Comparison of ENCODE assay signal across 9 cellular contexts in the genomic region with DNA sequence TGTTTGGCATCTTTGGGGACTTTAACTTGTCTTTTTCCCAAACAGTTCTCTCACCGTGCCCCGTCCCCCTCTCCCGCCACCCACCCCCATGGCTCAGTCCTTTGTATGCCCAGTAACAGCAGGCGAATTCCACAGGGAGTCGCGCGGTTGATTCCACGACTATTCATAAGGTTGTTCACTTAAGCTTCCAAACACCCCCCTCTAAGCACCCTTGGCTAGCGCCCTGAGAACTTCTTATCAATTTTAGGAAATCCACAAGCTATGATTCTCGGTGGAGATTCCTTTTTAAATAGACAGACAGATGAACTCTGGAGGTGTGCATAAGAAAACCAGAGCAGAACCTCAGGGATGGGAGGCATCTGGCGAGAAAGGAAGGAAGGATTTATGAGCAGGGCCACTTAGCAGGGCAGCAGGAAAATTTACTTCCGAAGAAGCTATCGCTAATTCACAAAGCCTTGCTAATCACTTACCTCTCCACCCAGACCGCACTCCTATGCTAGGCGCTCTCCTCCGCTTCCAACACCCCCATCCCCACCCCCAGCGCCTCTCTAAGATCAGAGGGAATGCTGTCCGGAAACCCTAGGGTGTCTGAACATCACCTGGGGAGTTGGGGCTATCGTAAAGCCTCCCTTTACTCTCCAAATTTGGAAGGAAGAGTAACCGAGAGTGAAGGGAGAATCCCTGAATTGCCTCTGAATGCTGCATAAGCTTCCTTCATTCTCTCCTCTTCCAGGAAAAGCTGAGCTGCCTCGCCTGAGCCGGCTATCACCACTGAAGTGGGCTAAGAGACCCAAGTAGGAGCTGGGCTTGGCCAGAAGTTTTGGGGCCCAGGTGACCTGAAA. TPM values are rescaled to one million over a fixed set of nuclear protein-coding genes. Genes with fewer than 3 reads are reported as not detected.
DNase-seq lines count a peak whose midpoint lies in the region; TF ChIP-seq lines count a peak whose summit lies in the region.
"Had no signal": no experiment of that assay in that cellular context is flagged by ENCODE, and none has a peak within 500 bp of the region (broad histone marks: within the 10 kb centered on the region; RNA-seq: fewer than 3 reads in every experiment).

No MANE protein-coding gene starts in this region.

- no peak for DNase-seq in brain microvascular endothelial cell
- peak; percentile 67 for DNase-seq in inferior parietal cortex (ENCODE audit: extremely low spot score)
- DNase-seq in RPMI8226 = no peak
- DNase-seq in AML-193 (lab: John Stamatoyannopoulos, UW) = no peak
- no peak for DNase-seq in NCI-H1105 (lab: John Stamatoyannopoulos, UW)
- DNase-seq in stimulated activated CD8-positive, alpha-beta memory T cell treated with anti-CD3 and anti-CD28 coated beads, Interleukin-4, amount 100 ng/mL, for 48 hours = no peak
- DNase-seq: SHP77 treated with DMSO at 0.1 percent for 48 hours had no signal

- H3K9me3 ChIP-seq in HUES6 (ENCODE audit: control insufficient read depth, insufficient read depth, low read depth, low read length) (no peaks in the 10 kb centered on the region), skeletal muscle satellite cell (replicated peaks; ENCODE audit: low read length) (no peaks in the 10 kb centered on the region)

- H3K27me3 ChIP-seq in HUES6 (ENCODE audit: control insufficient read depth, insufficient read depth, low read length) (peaks cover 79% of the 10 kb centered on the region), brain microvascular endothelial cell (replicated peaks) (peaks cover 2% of the 10 kb centered on the region), skeletal muscle satellite cell (ENCODE audit: control insufficient read depth, insufficient read depth, low read length) (peaks cover 91% of the 10 kb centered on the region)

- TF ChIP-seq CTCF in brain microvascular endothelial cell (IDR thresholded peaks at IDR 0.05; ENCODE audit: low read depth, low read length, missing control alignments) = no peak

- H3K36me3 ChIP-seq in HUES6 (ENCODE audit: control insufficient read depth, insufficient read depth, low read length) (no peaks in the 10 kb centered on the region), brain microvascular endothelial cell (replicated peaks) (no peaks in the 10 kb centered on the region), skeletal muscle satellite cell (ENCODE audit: insufficient read depth, low read length) (no peaks in the 10 kb centered on the region)

- H3K4me2 ChIP-seq in skeletal muscle satellite cell (ENCODE audit: low read length) = peak overlapping the region; percentile 97

- H3K4me3 ChIP-seq in HUES6 (ENCODE audit: low read depth, low read length) (peak overlapping the region; percentile 68), brain microvascular endothelial cell (ENCODE audit: low read depth, low read length) (peak overlapping the region; percentile 74), skeletal muscle satellite cell (ENCODE audit: low read length) (peak overlapping the region; percentile 76)

- H3K9ac ChIP-seq in HUES6 (ENCODE audit: low read length) (peak overlapping the region; percentile 82), skeletal muscle satellite cell (ENCODE audit: low read depth, low read length) (no peak overlapping the region)

- H3K27ac ChIP-seq in HUES6 (ENCODE audit: low read depth, low read length) (no peak overlapping the region; the same call in 1 of the 2 replicates), brain microvascular endothelial cell (no peak overlapping the region)

- in situ Hi-C loops in brain microvascular endothelial cell (cut with HindIII; ENCODE audit: low pct_ligation_motif_present, low sequenced_read_pairs) = no loop called here

- peaks cover 4% of the 10 kb centered on the region; the same call in 1 of the 2 replicates for H3K4me1 ChIP-seq in HUES6 (ENCODE audit: control insufficient read depth, insufficient read depth, low read length)
- peaks cover 26% of the 10 kb centered on the region for H3K4me1 ChIP-seq in skeletal muscle satellite cell (ENCODE audit: control insufficient read depth, insufficient read depth, low read length)

RNA-seq across cellular contexts. Expression of gene UNC5C, which starts 1.7 kb away (rescaled TPM):
- total RNA-seq in skeletal muscle satellite cell (2012; rRNA removed) = under 0.01 TPM in 1 of 2 replicates, not detected in the other
